ENCODE assay signal across 9 cellular contexts in the genomic region with DNA sequence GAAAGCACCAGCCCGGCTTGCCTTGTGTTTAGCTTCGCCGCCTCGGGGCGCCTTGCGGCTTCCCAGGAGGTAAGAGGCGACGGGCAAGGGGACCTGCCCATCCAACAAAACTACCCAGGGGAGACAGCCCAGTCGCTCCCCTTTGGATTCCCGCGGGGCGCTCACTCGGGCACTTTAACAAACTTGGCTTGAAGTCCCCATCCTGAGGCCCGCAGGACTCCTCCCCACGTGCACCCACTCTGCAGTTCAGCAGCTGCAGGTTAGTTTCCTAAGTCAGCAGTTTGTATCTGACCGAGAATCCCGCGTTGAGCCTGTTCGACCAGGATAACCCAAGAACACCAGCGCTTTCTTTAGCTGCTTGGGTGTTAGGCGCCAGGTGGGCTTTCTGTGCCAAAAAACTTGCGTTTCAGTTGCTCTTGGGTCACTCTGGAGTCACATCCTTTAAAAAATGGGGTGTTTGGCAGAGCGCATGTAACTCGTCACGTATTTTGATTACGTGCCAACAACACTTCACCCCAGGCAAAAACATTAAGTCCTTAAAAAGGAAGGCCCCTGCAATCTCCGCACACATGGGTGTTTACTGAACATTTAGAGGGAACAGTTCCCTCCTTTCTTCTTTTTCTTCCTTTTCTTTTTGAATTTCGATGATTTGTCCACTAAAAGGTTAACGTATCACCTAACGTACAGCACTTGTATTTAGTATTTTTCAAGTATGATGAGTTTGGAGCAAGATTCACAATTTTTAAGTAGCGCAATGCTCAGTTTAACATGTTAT. TPM values are rescaled to one million over a fixed set of nuclear protein-coding genes. Genes with fewer than 3 reads are reported as not detected.
A peak's percentile ranks its signal among the peaks of the same experiment; 100 is the strongest.
DNase-seq lines count a peak whose midpoint lies in the region; ATAC-seq, FAIRE-seq and TF ChIP-seq lines count a peak whose summit lies in the region.
"Had no signal": no experiment of that assay in that cellular context is flagged by ENCODE, and none has a peak within 500 bp of the region (broad histone marks: within the 10 kb centered on the region; RNA-seq: fewer than 3 reads in every experiment).

No MANE protein-coding gene starts in this region.

- H3K27me3 ChIP-seq in endothelial cell of umbilical vein (ENCODE audit: control insufficient read depth in 2 of 2, insufficient read depth in 2 of 2, low read length in 2 of 2) (peaks cover 22 to 41% of the 10 kb centered on the region in 2 experiments), neuronal stem cell (ENCODE audit: control insufficient read depth in 3 of 3, insufficient read depth in 3 of 3, low read depth in 1 of 3, low read length in 3 of 3) (peaks cover 0 to 75% (median 22%) of the 10 kb centered on the region in 3 experiments)

- H3K79me2 ChIP-seq in endothelial cell of umbilical vein (ENCODE audit: control insufficient read depth, insufficient read depth, low read length) = no peaks in the 10 kb centered on the region

- no peak overlapping the region for H3K27ac ChIP-seq in endothelial cell of umbilical vein (ENCODE audit: insufficient read depth, low read depth, low read length)
- no peak overlapping the region for H3K27ac ChIP-seq in neuronal stem cell (replicated peaks; ENCODE audit: low read length)

- dilution Hi-C loops in endothelial cell of umbilical vein (cut with MboI; ENCODE audit: extremely low pct_ligation_motif_present, low sequenced_read_pairs) = no loop called here

- peak overlapping the region; percentile 27 for H3K14ac ChIP-seq in neuronal stem cell (ENCODE audit: low read length)

- H3K23ac ChIP-seq in neuronal stem cell (ENCODE audit: low read depth, low read length, poor library complexity) = no peak overlapping the region

- peak overlapping the region; percentile 98 for H2AFZ ChIP-seq in endothelial cell of umbilical vein (ENCODE audit: low read depth, low read length)
- H2AFZ ChIP-seq in neuronal stem cell (ENCODE audit: low read length) = peak overlapping the region; percentile 92

- WGBS in neuronal stem cell (ENCODE audit: extremely low coverage in 2 of 2, insufficient read length in 2 of 2, insufficient replicate concordance in 1 of 2), 2 donors = no CpG with 5 or more reads among the region's 31 CpGs

- H3K18ac ChIP-seq in neuronal stem cell (ENCODE audit: low read length) = peak overlapping the region; percentile 82

- intact Hi-C loops in endothelial cell of umbilical vein (cut with micrococcal nuclease) = loop anchor here (5.0 to 10.0 kb wide), 2 partner anchors 74 to 461 kb away; no protein-coding TSS in a partner anchor

- H3K9me1 ChIP-seq in endothelial cell of umbilical vein (replicated peaks; ENCODE audit: control insufficient read depth, extremely low read depth, insufficient read depth, low read length) = no peaks in the 10 kb centered on the region

- DNase-seq in DMS153 treated with DMSO at 0.1 percent for 48 hours (lab: John Stamatoyannopoulos, UW; ENCODE audit: unreplicated experiment) = peak; percentile 20
- DNase-seq in DMS153 (lab: John Stamatoyannopoulos, UW) = no peak
- peak; percentile 88 for DNase-seq in NCI-H748 (lab: John Stamatoyannopoulos, UW; ENCODE audit: unreplicated experiment)
- peak; percentile 23 for DNase-seq in endothelial cell of umbilical vein (ENCODE audit: low read depth, low spot score)
- DNase-seq in neuronal stem cell (ENCODE audit: low spot score) = peak; percentile 17
- DNase-seq in activated gamma-delta T cell (lab: John Stamatoyannopoulos, UW) = no peak
- DNase-seq in OCI-M2 (lab: John Stamatoyannopoulos, UW; ENCODE audit: unreplicated experiment) = no peak

- H3K9ac ChIP-seq in endothelial cell of umbilical vein (replicated peaks; ENCODE audit: extremely low read depth, insufficient read depth, low read length) (no peak overlapping the region), neuronal stem cell (ENCODE audit: low read depth, low read length, poor library complexity) (no peak overlapping the region)

- no peak overlapping the region for H3K4ac ChIP-seq in neuronal stem cell (ENCODE audit: low read length)

- H3K36me3 ChIP-seq in endothelial cell of umbilical vein (ENCODE audit: control insufficient read depth in 2 of 2, extremely low read depth in 1 of 2, insufficient read depth in 2 of 2, low read length in 2 of 2) (no peaks in the 10 kb centered on the region), neuronal stem cell (replicated peaks in 1 of 2; ENCODE audit: control insufficient read depth in 2 of 2, insufficient read depth in 2 of 2, low read length in 2 of 2) (no peaks in the 10 kb centered on the region)

- no peak overlapping the region for H4K8ac ChIP-seq in neuronal stem cell (ENCODE audit: low read depth, low read length)

- FAIRE-seq in endothelial cell of umbilical vein (lab: Jason Lieb, UNC) = peak; percentile 68
- FAIRE-seq: A204.1 had no signal

- H3K4me2 ChIP-seq in endothelial cell of umbilical vein (ENCODE audit: insufficient read depth, low read length) (peak overlapping the region; percentile 93), neuronal stem cell (ENCODE audit: insufficient read depth, low read length, poor library complexity, severe bottlenecking) (peak overlapping the region; percentile 95)

- H2BK120ac ChIP-seq in neuronal stem cell (ENCODE audit: low read depth, low read length) = no peak overlapping the region

- H3K9me3 ChIP-seq in endothelial cell of umbilical vein (replicated peaks; ENCODE audit: control insufficient read depth, insufficient read depth, low read length) (no peaks in the 10 kb centered on the region), neuronal stem cell (replicated peaks in 1 of 2; ENCODE audit: control insufficient read depth in 2 of 2, insufficient read depth in 1 of 2, low read depth in 1 of 2, low read length in 2 of 2) (no peaks in the 10 kb centered on the region)

- CTCF ChIA-PET in endothelial cell of umbilical vein (lab: Charles Lee) = no interaction called here

- POLR2A ChIA-PET in endothelial cell of umbilical vein (lab: Charles Lee) = no interaction called here

- H3K4me3 ChIP-seq in endothelial cell of umbilical vein (replicated peaks in 1 of 3; ENCODE audit: insufficient read depth in 1 of 3, low read depth in 1 of 3, low read length in 3 of 3) (peak overlapping the region; percentile 43 to 56 (median 54)), neuronal stem cell (ENCODE audit: low read length in 2 of 2) (peak overlapping the region; percentile 25 to 79)

- TF ChIP-seq POLR2A in endothelial cell of umbilical vein (IDR thresholded peaks at IDR 0.05; ENCODE audit: low read depth, low read length) = no peak

- no peak overlapping the region for H2AK5ac ChIP-seq in neuronal stem cell (ENCODE audit: low read depth, low read length)

- BruUV-seq in endothelial cell of umbilical vein (replicated peaks; lab: Mats Ljungman, UMichigan) = no TSS peak

- H4K91ac ChIP-seq in neuronal stem cell (ENCODE audit: low read depth, low read length, poor library complexity) = no peak overlapping the region

- no peaks in the 10 kb centered on the region for H3K79me1 ChIP-seq in neuronal stem cell (ENCODE audit: low read depth, low read length)

- TF ChIP-seq CTCF in endothelial cell of umbilical vein (IDR thresholded peaks at IDR 0.05; ENCODE audit: extremely low read depth in 1 of 2, insufficient read depth in 1 of 2, low read depth in 1 of 2, low read length in 2 of 2) = no peak

- no peak overlapping the region for H2BK5ac ChIP-seq in neuronal stem cell (ENCODE audit: low read length)

- H2BK12ac ChIP-seq in neuronal stem cell (ENCODE audit: low read length) = no peak overlapping the region

- ATAC-seq in GM18858 (IDR thresholded peaks at IDR 0.05; ENCODE audit: unreplicated experiment) = no peak

- H3K4me1 ChIP-seq in endothelial cell of umbilical vein (ENCODE audit: control insufficient read depth, extremely low read depth, insufficient read depth, low read length) (peaks cover 13% of the 10 kb centered on the region), neuronal stem cell (ENCODE audit: control insufficient read depth in 2 of 2, insufficient read depth in 1 of 2, low read depth in 1 of 2, low read length in 2 of 2) (peaks cover 0 to 3% of the 10 kb centered on the region in 2 donors)

- H4K20me1 ChIP-seq in endothelial cell of umbilical vein (replicated peaks; ENCODE audit: control insufficient read depth, extremely low read depth, insufficient read depth, low read length) = no peaks in the 10 kb centered on the region

- peak overlapping the region; percentile 29 for H2BK15ac ChIP-seq in neuronal stem cell (ENCODE audit: low read length)

TF ChIP-seq in endothelial cell of umbilical vein, 7 proteins besides CTCF, POLR2A, EP300 and RAD21:
- TF ChIP-seq GATA2 (IDR thresholded peaks at IDR 0.05; ENCODE audit: insufficient read depth, insufficient read length, low read depth, low read length) (no peak), FOS (IDR thresholded peaks at IDR 0.05; ENCODE audit: borderline replicate concordance, insufficient read depth, low read length) (no peak), MAX (IDR thresholded peaks at IDR 0.05; ENCODE audit: insufficient read depth, insufficient read length) (no peak), EZH2 (IDR thresholded peaks at IDR 0.05; ENCODE audit: borderline replicate concordance, low read depth, low read length, severe bottlenecking) (no peak), POLR2AphosphoS5 (IDR thresholded peaks at IDR 0.05; ENCODE audit: insufficient read depth, low read depth, low read length) (no peak)
TF ChIP-seq in endothelial cell of umbilical vein: peak in this region for 0.

RNA-seq across cellular contexts. Expression of gene DNAH11, which starts 0.9 kb away (rescaled TPM):
- 0.69 and 2.0 TPM in 2 replicates for total RNA-seq in endothelial cell of umbilical vein
- 0.22 and 0.91 TPM in 2 replicates for polyA plus RNA-seq in endothelial cell of umbilical vein
- 0.62 and 0.69 TPM in 2 replicates for polyA plus RNA-seq in endothelial cell of umbilical vein (2011; cell fraction: cytosol; rRNA removed)
- polyA plus RNA-seq in endothelial cell of umbilical vein (2011; cell fraction: nucleus; rRNA removed) = 4.8 TPM in 2 replicates
- polyA plus RNA-seq in endothelial cell of umbilical vein (2012) = 1.6 and 4.0 TPM in 2 replicates
- polyA minus RNA-seq in endothelial cell of umbilical vein = 0.49 and 1.2 TPM in 2 replicates
- not detected for polyA minus RNA-seq in endothelial cell of umbilical vein (2011; cell fraction: cytosol; rRNA and poly(A)+ RNA removed)
- polyA minus RNA-seq in endothelial cell of umbilical vein (2011; cell fraction: nucleus; rRNA and poly(A)+ RNA removed) = 2.3 TPM in 2 replicates
- 0.21 TPM for polyA plus RNA-seq in neuronal stem cell (2013, experiment 1 of 2)
- polyA plus RNA-seq in neuronal stem cell (2013, experiment 2 of 2) = 0.19 TPM

Comparison
In these comparisons a context has a peak if more than half of its experiments do, and no peak if none do; other contexts are left out.
1. DNase-seq: peak in DMS153 treated with DMSO at 0.1 percent for 48 hours (single experiment), NCI-H748 (single experiment), endothelial cell of umbilical vein (single experiment) and neuronal stem cell (single experiment); none in DMS153 (single experiment), activated gamma-delta T cell (single experiment) and OCI-M2 (single experiment).